Comparison of ENCODE assay signal across 24 cellular contexts in the genomic region with DNA sequence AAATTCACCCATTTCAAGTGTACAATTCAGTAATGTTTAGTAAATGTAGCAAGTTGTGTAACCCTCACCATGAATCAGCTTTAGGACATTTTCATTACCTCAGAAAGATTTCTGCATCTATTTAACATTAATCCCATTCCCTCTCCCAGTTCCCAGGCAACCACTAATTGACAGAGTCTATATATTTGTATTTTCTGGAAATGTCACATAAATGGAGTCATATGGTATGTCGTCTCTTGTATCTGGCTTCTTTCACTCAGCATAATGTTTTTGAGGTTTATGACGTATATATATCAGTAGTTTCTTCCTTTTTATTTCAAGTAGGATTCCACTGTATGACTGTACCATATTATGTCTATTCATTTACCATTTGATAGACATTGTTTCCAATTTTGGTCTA.
DNase-seq lines count a peak whose midpoint lies in the region; TF ChIP-seq lines count a peak whose summit lies in the region.
"Had no signal": no experiment of that assay in that cellular context is flagged by ENCODE, and none has a peak within 500 bp of the region (broad histone marks: within the 10 kb centered on the region; RNA-seq: fewer than 3 reads in every experiment).

No MANE protein-coding gene starts in this region.

- H3K4me2 ChIP-seq in mesenchymal stem cell (ENCODE audit: low read length, poor library complexity, severe bottlenecking) = no peak overlapping the region
- H3K4me2 ChIP-seq: BLaER1 had no signal

- no peak overlapping the region for H3K9ac ChIP-seq in mesenchymal stem cell (ENCODE audit: low read length)
- H3K9ac ChIP-seq: BLaER1 had no signal

- H3K9me3 ChIP-seq in mesenchymal stem cell (ENCODE audit: control insufficient read depth, low read length) (peaks cover 16% of the 10 kb centered on the region), left ventricle myocardium inferior (replicated peaks) (peaks cover 21% of the 10 kb centered on the region)
- H3K9me3 ChIP-seq: neutrophil, testis had no signal

- no peak overlapping the region for H2AK5ac ChIP-seq in mesenchymal stem cell (ENCODE audit: low read length, severe bottlenecking)

- no peak overlapping the region for H4K8ac ChIP-seq in mesenchymal stem cell (ENCODE audit: low read length)

- no peak overlapping the region for H4K91ac ChIP-seq in mesenchymal stem cell (ENCODE audit: low read length)

- no peak overlapping the region for H3K18ac ChIP-seq in mesenchymal stem cell (ENCODE audit: low read depth in 1 of 2, low read length in 2 of 2)

- POLR2A ChIA-PET in AG04449 (lab: Yijun Ruan, JAX) = no interaction called here

- no peak overlapping the region for H3K23ac ChIP-seq in mesenchymal stem cell (ENCODE audit: low read length in 2 of 2)

- no peak overlapping the region for H2BK15ac ChIP-seq in mesenchymal stem cell (ENCODE audit: low read depth, poor library complexity, severe bottlenecking)

- no peak overlapping the region for H2AFZ ChIP-seq in mesenchymal stem cell (ENCODE audit: low read depth, low read length)

- H3K27ac ChIP-seq in mesenchymal stem cell (ENCODE audit: low read length, poor library complexity, severe bottlenecking) (no peak overlapping the region), left ventricle myocardium inferior (replicated peaks) (no peak overlapping the region)
- H3K27ac ChIP-seq: BLaER1, left lung, neutrophil, testis had no signal

- CTCF ChIA-PET in AG04449 (lab: Yijun Ruan, JAX) = no interaction called here

- TF ChIP-seq CTCF in AG04449 (IDR thresholded peaks at IDR 0.05; ENCODE audit: insufficient read depth, low read length, missing control alignments) = no peak
- TF ChIP-seq CTCF in left ventricle myocardium inferior (IDR thresholded peaks at IDR 0.05; ENCODE audit: borderline replicate concordance) = no peak

- H3K4me3 ChIP-seq in AG04449 (ENCODE audit: low read depth, low read length) = no peak overlapping the region
- no peak overlapping the region for H3K4me3 ChIP-seq in mesenchymal stem cell (ENCODE audit: insufficient read depth in 1 of 2, low read depth in 1 of 2, low read length in 2 of 2)
- no peak overlapping the region for H3K4me3 ChIP-seq in left ventricle myocardium inferior
- H3K4me3 ChIP-seq: BLaER1, left lung, testis had no signal

- H2BK12ac ChIP-seq in mesenchymal stem cell (ENCODE audit: low read length in 2 of 2) = no peak overlapping the region

- H3K14ac ChIP-seq in mesenchymal stem cell (ENCODE audit: low read length in 2 of 2) = no peak overlapping the region

- no peak overlapping the region for H3K4ac ChIP-seq in mesenchymal stem cell (ENCODE audit: low read depth in 1 of 2, low read length in 2 of 2)

- no CpG with 5 or more reads among the region's 2 CpGs for WGBS in mesenchymal stem cell

- no peak overlapping the region for H2BK5ac ChIP-seq in mesenchymal stem cell (ENCODE audit: low read depth, low read length, poor library complexity, severe bottlenecking)

- intact Hi-C loops in left ventricle myocardium inferior (cut with micrococcal nuclease) = no loop called here

- DNase-seq in AG04449 (ENCODE audit: low read depth, low spot score) (peak; percentile 19), NCI-H526 treated with DMSO at 0.1 percent for 48 hours (lab: John Stamatoyannopoulos, UW) (peak; percentile 36), dedifferentiated amniotic fluid mesenchymal stem cell (ENCODE audit: extremely low spot score) (peak; percentile 34), mesenchymal stem cell (peak; percentile 65), cerebellar nuclear complex (lab: John Stamatoyannopoulos, UW) (no peak), HuH-7.5 (ENCODE audit: low spot score) (no peak), COLO668 (lab: John Stamatoyannopoulos, UW; ENCODE audit: unreplicated experiment) (no peak), left ventricle myocardium inferior (no peak)
- DNase-seq: ACHN; activated CD4-positive, alpha-beta T cell treated with anti-CD3 and anti-CD28 coated beads, Interleukin-2, amount 50 U/mL, for 4 hours; effector CD4-positive, alpha-beta T cell; erythroblast; H7; hippocampal formation; left lung; naive B cell; NCI-H1436; NCI-H446; NCI-H82; stimulated activated naive CD4-positive, alpha-beta T cell treated with Interleukin-2 at 50 U/mL for 16 hours; T-helper 1 cell; testis had no signal

- H3K36me3 ChIP-seq in mesenchymal stem cell (ENCODE audit: control insufficient read depth in 1 of 2, insufficient read depth in 2 of 2, low read depth in 1 of 2, low read length in 2 of 2) = peaks cover 0 to 4% of the 10 kb centered on the region in 2 experiments
- H3K36me3 ChIP-seq in left ventricle myocardium inferior = peaks cover 3% of the 10 kb centered on the region
- H3K36me3 ChIP-seq: left lung, neutrophil had no signal

- H3K27me3 ChIP-seq in mesenchymal stem cell (ENCODE audit: control insufficient read depth in 1 of 2, insufficient read depth in 1 of 2, low read length in 2 of 2) = no peaks in the 10 kb centered on the region
- no peaks in the 10 kb centered on the region for H3K27me3 ChIP-seq in left ventricle myocardium inferior (ENCODE audit: low read depth)
- H3K27me3 ChIP-seq: BLaER1, left lung, neutrophil, testis had no signal

- H3K79me1 ChIP-seq in mesenchymal stem cell (replicated peaks; ENCODE audit: low read length, poor library complexity, severe bottlenecking) = peaks cover 13% of the 10 kb centered on the region

- no peaks in the 10 kb centered on the region for H3K4me1 ChIP-seq in mesenchymal stem cell (ENCODE audit: control insufficient read depth, insufficient read depth, low read depth, low read length)
- peaks cover 10% of the 10 kb centered on the region for H3K4me1 ChIP-seq in left ventricle myocardium inferior
- H3K4me1 ChIP-seq: testis had no signal

- no peak overlapping the region for H2BK120ac ChIP-seq in mesenchymal stem cell (ENCODE audit: low read depth, low read length)

Comparison
In these comparisons a context has a peak if more than half of its experiments do, and no peak if none do; other contexts are left out.
1. DNase-seq: peak in AG04449 (single experiment), NCI-H526 treated with DMSO at 0.1 percent for 48 hours (single experiment), dedifferentiated amniotic fluid mesenchymal stem cell (single experiment) and mesenchymal stem cell (single experiment); none in cerebellar nuclear complex (0 of 2), HuH-7.5 (single experiment), COLO668 (single experiment) and left ventricle myocardium inferior (single experiment).